In the genomic region with DNA sequence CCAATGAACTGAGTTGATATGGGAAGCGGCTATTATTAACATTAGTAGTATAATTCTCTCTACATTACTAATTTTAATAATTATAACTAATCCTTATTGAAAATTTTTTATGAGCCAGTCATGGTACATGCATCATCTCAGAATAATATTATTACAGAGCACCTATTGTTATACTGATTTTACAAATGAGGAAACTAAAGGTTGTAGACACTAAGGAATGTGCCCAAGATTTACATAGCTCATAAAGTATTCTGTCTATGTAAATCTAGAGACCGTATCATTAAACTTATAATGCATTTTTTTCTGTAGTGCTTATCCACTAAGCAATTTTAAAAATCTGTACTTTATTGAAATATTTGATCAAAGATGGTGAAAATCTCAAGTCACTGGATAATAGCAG, we compare ENCODE assay signal across 3 cellular contexts.
TF ChIP-seq lines count a peak whose summit lies in the region.

No MANE protein-coding gene starts in this region.

TF ChIP-seq in A549, 52 proteins besides CTCF, POLR2A, EP300 and RAD21 (continued from another document):
- TF ChIP-seq, protein P1, sequence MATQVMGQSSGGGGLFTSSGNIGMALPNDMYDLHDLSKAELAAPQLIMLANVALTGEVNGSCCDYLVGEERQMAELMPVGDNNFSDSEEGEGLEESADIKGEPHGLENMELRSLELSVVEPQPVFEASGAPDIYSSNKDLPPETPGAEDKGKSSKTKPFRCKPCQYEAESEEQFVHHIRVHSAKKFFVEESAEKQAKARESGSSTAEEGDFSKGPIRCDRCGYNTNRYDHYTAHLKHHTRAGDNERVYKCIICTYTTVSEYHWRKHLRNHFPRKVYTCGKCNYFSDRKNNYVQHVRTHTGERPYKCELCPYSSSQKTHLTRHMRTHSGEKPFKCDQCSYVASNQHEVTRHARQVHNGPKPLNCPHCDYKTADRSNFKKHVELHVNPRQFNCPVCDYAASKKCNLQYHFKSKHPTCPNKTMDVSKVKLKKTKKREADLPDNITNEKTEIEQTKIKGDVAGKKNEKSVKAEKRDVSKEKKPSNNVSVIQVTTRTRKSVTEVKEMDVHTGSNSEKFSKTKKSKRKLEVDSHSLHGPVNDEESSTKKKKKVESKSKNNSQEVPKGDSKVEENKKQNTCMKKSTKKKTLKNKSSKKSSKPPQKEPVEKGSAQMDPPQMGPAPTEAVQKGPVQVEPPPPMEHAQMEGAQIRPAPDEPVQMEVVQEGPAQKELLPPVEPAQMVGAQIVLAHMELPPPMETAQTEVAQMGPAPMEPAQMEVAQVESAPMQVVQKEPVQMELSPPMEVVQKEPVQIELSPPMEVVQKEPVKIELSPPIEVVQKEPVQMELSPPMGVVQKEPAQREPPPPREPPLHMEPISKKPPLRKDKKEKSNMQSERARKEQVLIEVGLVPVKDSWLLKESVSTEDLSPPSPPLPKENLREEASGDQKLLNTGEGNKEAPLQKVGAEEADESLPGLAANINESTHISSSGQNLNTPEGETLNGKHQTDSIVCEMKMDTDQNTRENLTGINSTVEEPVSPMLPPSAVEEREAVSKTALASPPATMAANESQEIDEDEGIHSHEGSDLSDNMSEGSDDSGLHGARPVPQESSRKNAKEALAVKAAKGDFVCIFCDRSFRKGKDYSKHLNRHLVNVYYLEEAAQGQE (IDR thresholded peaks at IDR 0.05), result no peak
- TF ChIP-seq, protein P2, sequence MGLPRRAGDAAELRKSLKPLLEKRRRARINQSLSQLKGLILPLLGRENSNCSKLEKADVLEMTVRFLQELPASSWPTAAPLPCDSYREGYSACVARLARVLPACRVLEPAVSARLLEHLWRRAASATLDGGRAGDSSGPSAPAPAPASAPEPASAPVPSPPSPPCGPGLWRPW (IDR thresholded peaks at IDR 0.05), result no peak
- peak; percentile 5 for TF ChIP-seq MAFK (IDR thresholded peaks at IDR 0.05; ENCODE audit: partially characterized antibody)

TF ChIP-seq in IMR-90, 13 proteins besides CTCF, POLR2A, EP300 and RAD21 (continued from another document):
- TF ChIP-seq BHLHE40 (IDR thresholded peaks at IDR 0.05; ENCODE audit: low read depth, low read length), result no peak
- TF ChIP-seq CHD1 (IDR thresholded peaks at IDR 0.05; ENCODE audit: low read depth, low read length), result no peak
- no peak for TF ChIP-seq NFE2L2 (IDR thresholded peaks at IDR 0.05; ENCODE audit: low read depth, low read length)

TF ChIP-seq in SK-N-SH treated with all-trans-retinoic acid at 6 μM for 48 hours, 23 proteins besides CTCF, POLR2A, EP300 and RAD21 (continued from another document):
- TF ChIP-seq, protein P3, sequence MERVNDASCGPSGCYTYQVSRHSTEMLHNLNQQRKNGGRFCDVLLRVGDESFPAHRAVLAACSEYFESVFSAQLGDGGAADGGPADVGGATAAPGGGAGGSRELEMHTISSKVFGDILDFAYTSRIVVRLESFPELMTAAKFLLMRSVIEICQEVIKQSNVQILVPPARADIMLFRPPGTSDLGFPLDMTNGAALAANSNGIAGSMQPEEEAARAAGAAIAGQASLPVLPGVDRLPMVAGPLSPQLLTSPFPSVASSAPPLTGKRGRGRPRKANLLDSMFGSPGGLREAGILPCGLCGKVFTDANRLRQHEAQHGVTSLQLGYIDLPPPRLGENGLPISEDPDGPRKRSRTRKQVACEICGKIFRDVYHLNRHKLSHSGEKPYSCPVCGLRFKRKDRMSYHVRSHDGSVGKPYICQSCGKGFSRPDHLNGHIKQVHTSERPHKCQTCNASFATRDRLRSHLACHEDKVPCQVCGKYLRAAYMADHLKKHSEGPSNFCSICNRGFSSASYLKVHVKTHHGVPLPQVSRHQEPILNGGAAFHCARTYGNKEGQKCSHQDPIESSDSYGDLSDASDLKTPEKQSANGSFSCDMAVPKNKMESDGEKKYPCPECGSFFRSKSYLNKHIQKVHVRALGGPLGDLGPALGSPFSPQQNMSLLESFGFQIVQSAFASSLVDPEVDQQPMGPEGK (CRISPR knock-in tag; IDR thresholded peaks at IDR 0.05; ENCODE audit: borderline replicate concordance), result no peak
- no peak for TF ChIP-seq CSDC2 (CRISPR knock-in tag; IDR thresholded peaks at IDR 0.05)
- TF ChIP-seq, protein P4, sequence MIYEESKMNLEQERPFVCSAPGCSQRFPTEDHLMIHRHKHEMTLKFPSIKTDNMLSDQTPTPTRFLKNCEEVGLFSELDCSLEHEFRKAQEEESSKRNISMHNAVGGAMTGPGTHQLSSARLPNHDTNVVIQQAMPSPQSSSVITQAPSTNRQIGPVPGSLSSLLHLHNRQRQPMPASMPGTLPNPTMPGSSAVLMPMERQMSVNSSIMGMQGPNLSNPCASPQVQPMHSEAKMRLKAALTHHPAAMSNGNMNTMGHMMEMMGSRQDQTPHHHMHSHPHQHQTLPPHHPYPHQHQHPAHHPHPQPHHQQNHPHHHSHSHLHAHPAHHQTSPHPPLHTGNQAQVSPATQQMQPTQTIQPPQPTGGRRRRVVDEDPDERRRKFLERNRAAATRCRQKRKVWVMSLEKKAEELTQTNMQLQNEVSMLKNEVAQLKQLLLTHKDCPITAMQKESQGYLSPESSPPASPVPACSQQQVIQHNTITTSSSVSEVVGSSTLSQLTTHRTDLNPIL (CRISPR knock-in tag; IDR thresholded peaks at IDR 0.05; ENCODE audit: low read depth), result no peak
- no peak for TF ChIP-seq ZFP3 (CRISPR knock-in tag; IDR thresholded peaks at IDR 0.05)
- no peak for TF ChIP-seq RARB (CRISPR knock-in tag; IDR thresholded peaks at IDR 0.05)
- no peak for TF ChIP-seq PPARA (CRISPR knock-in tag; IDR thresholded peaks at IDR 0.05; ENCODE audit: borderline replicate concordance)
- TF ChIP-seq ZNF565 (CRISPR knock-in tag; conservative IDR thresholded peaks at IDR 0.05; ENCODE audit: low read depth), result no peak
- TF ChIP-seq ARNTL (CRISPR knock-in tag; IDR thresholded peaks at IDR 0.05; ENCODE audit: borderline replicate concordance, low read depth), result no peak
- TF ChIP-seq TOX (CRISPR knock-in tag; IDR thresholded peaks at IDR 0.05; ENCODE audit: borderline replicate concordance), result no peak
- TF ChIP-seq BACH2 (CRISPR knock-in tag; IDR thresholded peaks at IDR 0.05; ENCODE audit: borderline replicate concordance), result no peak
- TF ChIP-seq, protein P5, sequence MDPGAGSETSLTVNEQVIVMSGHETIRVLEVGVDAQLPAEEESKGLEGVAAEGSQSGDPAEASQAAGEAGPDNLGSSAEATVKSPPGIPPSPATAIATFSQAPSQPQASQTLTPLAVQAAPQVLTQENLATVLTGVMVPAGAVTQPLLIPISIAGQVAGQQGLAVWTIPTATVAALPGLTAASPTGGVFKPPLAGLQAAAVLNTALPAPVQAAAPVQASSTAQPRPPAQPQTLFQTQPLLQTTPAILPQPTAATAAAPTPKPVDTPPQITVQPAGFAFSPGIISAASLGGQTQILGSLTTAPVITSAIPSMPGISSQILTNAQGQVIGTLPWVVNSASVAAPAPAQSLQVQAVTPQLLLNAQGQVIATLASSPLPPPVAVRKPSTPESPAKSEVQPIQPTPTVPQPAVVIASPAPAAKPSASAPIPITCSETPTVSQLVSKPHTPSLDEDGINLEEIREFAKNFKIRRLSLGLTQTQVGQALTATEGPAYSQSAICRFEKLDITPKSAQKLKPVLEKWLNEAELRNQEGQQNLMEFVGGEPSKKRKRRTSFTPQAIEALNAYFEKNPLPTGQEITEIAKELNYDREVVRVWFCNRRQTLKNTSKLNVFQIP (CRISPR knock-in tag; IDR thresholded peaks at IDR 0.05; ENCODE audit: borderline replicate concordance, low read depth), result no peak; the same call in 1 of the 2 replicates
- no peak for TF ChIP-seq ZNF70 (CRISPR knock-in tag; IDR thresholded peaks at IDR 0.05)
- no peak for TF ChIP-seq SNAI2 (CRISPR knock-in tag; IDR thresholded peaks at IDR 0.05)
